Comparison of ENCODE assay signal across 32 cellular contexts in genomic region chr19:29757551-29757950, GRCh38.
"Had no signal": no experiment of that assay in that cellular context is flagged by ENCODE, and none has a peak within 500 bp of the region (broad histone marks: within the 10 kb centered on the region; RNA-seq: fewer than 3 reads in every experiment).

No MANE protein-coding gene starts in this region.

- H3K27me3 ChIP-seq: MG63 had no signal

- H2AFZ ChIP-seq: PC-9 had no signal

- DNase-seq: Kasumi-1, MG63, NCI-H1048, NCI-H1092 treated with DMSO at 0.1 percent for 48 hours, NCI-H1105 treated with DMSO at 0.1 percent for 48 hours, NCI-H1417, NCI-H1436, NCI-H146, NCI-H1694, NCI-H187, NCI-H1930, NCI-H2029 treated with DMSO at 0.1 percent for 48 hours, NCI-H2081 treated with DMSO at 0.1 percent for 48 hours, NCI-H2107, NCI-H2171, NCI-H226, NCI-H446 treated with DMSO at 0.1 percent for 48 hours, NCI-H510A, NCI-H524, NCI-H526, NCI-H69, NCI-H748 treated with DMSO at 0.1 percent for 48 hours, NCI-H82, PC-9, Right ventricle myocardium superior, RPMI8226, SHP77 treated with DMSO at 0.1 percent for 48 hours, SK-N-SH, SW 1271, T-cell had no signal

- H3K27ac Mint-ChIP-seq: T-cell had no signal

- H3K9me3 Mint-ChIP-seq: T-cell had no signal

- H3K36me3 ChIP-seq: MG63, SJSA1 had no signal

- ATAC-seq: Panc1, T-cell had no signal

- H3K4me3 ChIP-seq: MG63, PC-9, SJSA1 had no signal

- H3K9me3 ChIP-seq: MG63, SJSA1, SK-N-SH had no signal

- H3K9ac ChIP-seq: SK-N-SH had no signal

- H3K4me2 ChIP-seq: PC-9, SK-N-SH had no signal

- H3K27ac ChIP-seq: PC-9, SJSA1 had no signal

- H3K4me3 Mint-ChIP-seq: T-cell had no signal

- H3K36me3 Mint-ChIP-seq: T-cell had no signal
